2 cellular contexts compared by ENCODE assay signal in genomic region chr16:4556112-4556511, GRCh38.
TF ChIP-seq lines count a peak whose summit lies in the region.

Gene C16orf96, plus strand, starts transcription at chr16:4556340. Its CDS starts 150 bp downstream, at chr16:4556490.

TF ChIP-seq in SK-N-SH treated with all-trans-retinoic acid at 6 μM for 48 hours, 23 proteins besides CTCF, POLR2A, EP300 and RAD21 (continued from another document):
- TF ChIP-seq PATZ1 (CRISPR knock-in tag; IDR thresholded peaks at IDR 0.05; ENCODE audit: borderline replicate concordance), result no peak
- no peak for TF ChIP-seq CREB5 (CRISPR knock-in tag; IDR thresholded peaks at IDR 0.05; ENCODE audit: low read depth)
- no peak for TF ChIP-seq CSRNP3 (CRISPR knock-in tag; IDR thresholded peaks at IDR 0.05)
- no peak for TF ChIP-seq ZNF565 (CRISPR knock-in tag; conservative IDR thresholded peaks at IDR 0.05; ENCODE audit: low read depth)
- no peak for TF ChIP-seq ZNF70 (CRISPR knock-in tag; IDR thresholded peaks at IDR 0.05)
- TF ChIP-seq ISL1 (CRISPR knock-in tag; IDR thresholded peaks at IDR 0.05), result no peak
- TF ChIP-seq TOX (CRISPR knock-in tag; IDR thresholded peaks at IDR 0.05; ENCODE audit: borderline replicate concordance), result no peak
- TF ChIP-seq OSR1 (CRISPR knock-in tag; IDR thresholded peaks at IDR 0.05), result no peak
- no peak for TF ChIP-seq ARNTL (CRISPR knock-in tag; IDR thresholded peaks at IDR 0.05; ENCODE audit: borderline replicate concordance, low read depth)
- no peak for TF ChIP-seq ZFP30 (CRISPR knock-in tag; IDR thresholded peaks at IDR 0.05)
- no peak for TF ChIP-seq CSDC2 (CRISPR knock-in tag; IDR thresholded peaks at IDR 0.05)
- no peak for TF ChIP-seq GLIS3 (CRISPR knock-in tag; IDR thresholded peaks at IDR 0.05)
- no peak for TF ChIP-seq BACH2 (CRISPR knock-in tag; IDR thresholded peaks at IDR 0.05; ENCODE audit: borderline replicate concordance)
- no peak for TF ChIP-seq SNAI2 (CRISPR knock-in tag; IDR thresholded peaks at IDR 0.05)
- TF ChIP-seq TSHZ2 (CRISPR knock-in tag; IDR thresholded peaks at IDR 0.05), result no peak
- no peak for TF ChIP-seq POU6F1 (CRISPR knock-in tag; IDR thresholded peaks at IDR 0.05; ENCODE audit: borderline replicate concordance, low read depth)

TF ChIP-seq in SK-N-SH, 30 proteins besides CTCF, POLR2A, EP300 and RAD21 (continued from another document):
- TF ChIP-seq PBX3 (IDR thresholded peaks at IDR 0.05) (no peak), JUND (IDR thresholded peaks at IDR 0.05) (no peak), EZH2phosphoT487 (IDR thresholded peaks at IDR 0.05; ENCODE audit: borderline replicate concordance, low read depth) (no peak), TEAD4 (IDR thresholded peaks at IDR 0.05; ENCODE audit: borderline replicate concordance, insufficient read depth) (no peak), MXI1 (IDR thresholded peaks at IDR 0.05; ENCODE audit: low read depth, low read length) (no peak), MEF2A (IDR thresholded peaks at IDR 0.05; ENCODE audit: borderline replicate concordance, low read depth) (no peak), TAF1 (IDR thresholded peaks at IDR 0.05; ENCODE audit: borderline replicate concordance, low read depth, low read length) (no peak), FOXM1 (IDR thresholded peaks at IDR 0.05; ENCODE audit: low read depth) (no peak), POLR2AphosphoS5 (IDR thresholded peaks at IDR 0.05; ENCODE audit: low read depth, low read length) (no peak), NFIC (IDR thresholded peaks at IDR 0.05; ENCODE audit: borderline replicate concordance) (no peak), RFX5 (IDR thresholded peaks at IDR 0.05; ENCODE audit: low read length) (no peak), GABPA (IDR thresholded peaks at IDR 0.05; ENCODE audit: low read depth) (no peak), GATA2 (CRISPR knock-in tag; IDR thresholded peaks at IDR 0.05) (no peak), USF1 (IDR thresholded peaks at IDR 0.05; ENCODE audit: borderline replicate concordance, low read depth) (no peak), MAX (IDR thresholded peaks at IDR 0.05; ENCODE audit: low read depth) (no peak)
